In genomic region chr2:7037340-7038333, GRCh38 we compare ENCODE assay signal across 8 cellular contexts.
A peak's percentile ranks its signal among the peaks of the same experiment; 100 is the strongest.
DNase-seq lines count a peak whose midpoint lies in the region; ATAC-seq, FAIRE-seq and TF ChIP-seq lines count a peak whose summit lies in the region.

No MANE protein-coding gene starts in this region.

- H3K27ac ChIP-seq in OCI-LY1 (ENCODE audit: low read depth, low read length, poor library complexity, severe bottlenecking): no peak overlapping the region

- no peak overlapping the region for H3K4me3 Mint-ChIP-seq in activated T-helper 1 cell treated with anti-CD3 and anti-CD28 coated beads, Interleukin-12 subunit alpha, Interleukin-12 subunit beta, Interleukin-2, Interleukin-4 antibody, amounts not matched to agents 30 ng/mL and 10 ng/mL and 1 ng/mL, durations not matched to agents 14 hours and 24 hours and 36 hours

- no peaks in the 10 kb centered on the region for H3K36me3 ChIP-seq in OCI-LY1 (ENCODE audit: insufficient read depth, low read length)

- ATAC-seq in GM19324 (IDR thresholded peaks at IDR 0.05; ENCODE audit: low FRiP score, unreplicated experiment) (peak; percentile 84), HG03432 (IDR thresholded peaks at IDR 0.05; ENCODE audit: unreplicated experiment) (peak; percentile 91), omental fat pad (ENCODE audit: low FRiP score) (peak; percentile 50)

- H3K27me3 ChIP-seq in OCI-LY1 (ENCODE audit: insufficient read depth, low read length): peaks cover 4% of the 10 kb centered on the region; the same call in 1 of the 2 replicates

- intact Hi-C loops in activated T-helper 1 cell treated with anti-CD3 and anti-CD28 coated beads, Interleukin-12 subunit alpha, Interleukin-12 subunit beta, Interleukin-2, Interleukin-4 antibody, amounts not matched to agents 30 ng/mL and 10 ng/mL and 1 ng/mL, durations not matched to agents 14 hours and 24 hours and 36 hours (cut with micrococcal nuclease): loop anchor here (1.0 kb wide), 1 partner anchor 47 kb away; no protein-coding TSS in a partner anchor

- no peak overlapping the region for H3K9ac ChIP-seq in OCI-LY1 (ENCODE audit: low read length)

- H3K36me3 Mint-ChIP-seq in activated T-helper 1 cell treated with anti-CD3 and anti-CD28 coated beads, Interleukin-12 subunit alpha, Interleukin-12 subunit beta, Interleukin-2, Interleukin-4 antibody, amounts not matched to agents 30 ng/mL and 10 ng/mL and 1 ng/mL, durations not matched to agents 14 hours and 24 hours and 36 hours (ENCODE audit: low read depth): peaks cover 17% of the 10 kb centered on the region

- no peak overlapping the region for H3K4me3 ChIP-seq in OCI-LY1 (ENCODE audit: low read depth, low read length, poor library complexity, severe bottlenecking)

- no peaks in the 10 kb centered on the region for H4K20me1 ChIP-seq in OCI-LY1 (ENCODE audit: insufficient read depth, low read length)

- TF ChIP-seq CTCF in OCI-LY1 (IDR thresholded peaks at IDR 0.05; ENCODE audit: low read length) (peak; percentile 82), omental fat pad (IDR thresholded peaks at IDR 0.05) (peak in 1 of 3 donors; percentile 18)

- no peak overlapping the region for H3K27ac Mint-ChIP-seq in activated T-helper 1 cell treated with anti-CD3 and anti-CD28 coated beads, Interleukin-12 subunit alpha, Interleukin-12 subunit beta, Interleukin-2, Interleukin-4 antibody, amounts not matched to agents 30 ng/mL and 10 ng/mL and 1 ng/mL, durations not matched to agents 14 hours and 24 hours and 36 hours

- no peaks in the 10 kb centered on the region for H3K9me3 ChIP-seq in OCI-LY1 (ENCODE audit: low read length)

- no peaks in the 10 kb centered on the region for H3K27me3 Mint-ChIP-seq in activated T-helper 1 cell treated with anti-CD3 and anti-CD28 coated beads, Interleukin-12 subunit alpha, Interleukin-12 subunit beta, Interleukin-2, Interleukin-4 antibody, amounts not matched to agents 30 ng/mL and 10 ng/mL and 1 ng/mL, durations not matched to agents 14 hours and 24 hours and 36 hours (ENCODE audit: insufficient read depth)

- H2AFZ ChIP-seq in OCI-LY1 (ENCODE audit: low read length): no peak overlapping the region

- H3K9me3 Mint-ChIP-seq in activated T-helper 1 cell treated with anti-CD3 and anti-CD28 coated beads, Interleukin-12 subunit alpha, Interleukin-12 subunit beta, Interleukin-2, Interleukin-4 antibody, amounts not matched to agents 30 ng/mL and 10 ng/mL and 1 ng/mL, durations not matched to agents 14 hours and 24 hours and 36 hours: no peaks in the 10 kb centered on the region

- H3K79me2 ChIP-seq in OCI-LY1 (ENCODE audit: insufficient read depth, low read length): no peaks in the 10 kb centered on the region

- no peak overlapping the region for H3K4me2 ChIP-seq in OCI-LY1 (ENCODE audit: low read length)

- no peaks in the 10 kb centered on the region for H3F3A ChIP-seq in OCI-LY1 (ENCODE audit: insufficient read depth, low read length)

- H3K9me2 ChIP-seq in OCI-LY1 (ENCODE audit: low read depth, low read length): no peaks in the 10 kb centered on the region

- FAIRE-seq in urothelium cell line (lab: Jason Lieb, UNC): no peak

- H3K4me1 ChIP-seq in OCI-LY1 (ENCODE audit: insufficient read depth, low read length, severe bottlenecking): no peaks in the 10 kb centered on the region

- DNase-seq in COLO668 (lab: John Stamatoyannopoulos, UW; ENCODE audit: unreplicated experiment) (peak; percentile 73), fibroblast of the conjunctiva (ENCODE audit: low read depth) (peak; percentile 70), omental fat pad (ENCODE audit: low spot score) (no peak), urothelium cell line (ENCODE audit: low spot score) (peak; percentile 30)
- DNase-seq in activated T-helper 1 cell treated with anti-CD3 and anti-CD28 coated beads, Interleukin-12 subunit alpha, Interleukin-12 subunit beta, Interleukin-2, Interleukin-4 antibody, amounts not matched to agents 30 ng/mL and 10 ng/mL and 1 ng/mL, durations not matched to agents 14 hours and 24 hours and 36 hours (ENCODE audit: low spot score): peak; percentile 14

- H3K4me1 Mint-ChIP-seq in activated T-helper 1 cell treated with anti-CD3 and anti-CD28 coated beads, Interleukin-12 subunit alpha, Interleukin-12 subunit beta, Interleukin-2, Interleukin-4 antibody, amounts not matched to agents 30 ng/mL and 10 ng/mL and 1 ng/mL, durations not matched to agents 14 hours and 24 hours and 36 hours (ENCODE audit: low read depth): no peaks in the 10 kb centered on the region
